8 cellular contexts compared by ENCODE assay signal in the genomic region with DNA sequence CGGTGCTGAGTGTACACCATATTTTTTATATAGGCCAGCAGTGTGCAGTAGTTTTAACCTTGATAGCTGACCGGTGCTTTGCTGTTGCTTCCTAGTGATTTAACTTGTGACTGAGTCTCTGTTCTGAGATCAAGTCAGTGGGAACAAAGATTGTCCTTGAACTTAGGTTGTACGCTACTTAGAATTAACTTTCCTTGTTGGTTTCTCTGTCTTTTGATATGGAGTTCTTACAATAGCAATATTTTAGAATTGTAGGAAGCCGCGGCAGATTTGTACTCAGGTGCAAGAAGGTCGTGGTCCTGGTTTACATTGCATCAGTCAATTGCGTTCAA. TPM values are rescaled to one million over a fixed set of nuclear protein-coding genes. Genes with fewer than 3 reads are reported as not detected.
DNase-seq lines count a peak whose midpoint lies in the region; ATAC-seq and TF ChIP-seq lines count a peak whose summit lies in the region.

No MANE protein-coding gene starts in this region.

- TF ChIP-seq CTCF in fibroblast of mammary gland (conservative IDR thresholded peaks at IDR 0.05; ENCODE audit: control insufficient read depth, insufficient read depth, low read depth, low read length), result no peak
- TF ChIP-seq CTCF in psoas muscle (IDR thresholded peaks at IDR 0.05), result no peak

- no peak for ATAC-seq in psoas muscle
- ATAC-seq in GM19324 (IDR thresholded peaks at IDR 0.05; ENCODE audit: low FRiP score, unreplicated experiment), result no peak

- H3K4me3 ChIP-seq in GM08714 (ENCODE audit: low read length) (peak overlapping the region; percentile 87), SJCRH30 (peak overlapping the region; percentile 86), fibroblast of mammary gland (ENCODE audit: control insufficient read depth, low read depth, low read length) (peak overlapping the region; percentile 99), psoas muscle (peak overlapping the region; percentile 99)

- no peaks in the 10 kb centered on the region for H3K9me3 ChIP-seq in SJCRH30 (replicated peaks)
- no peaks in the 10 kb centered on the region for H3K9me3 ChIP-seq in psoas muscle

- H3K27ac ChIP-seq in SJCRH30 (peak overlapping the region; percentile 77; the same call in 1 of the 2 replicates), psoas muscle (peak overlapping the region; percentile 99)

- intact Hi-C loops in psoas muscle (cut with DNase I), result no loop called here

- H3K4me1 ChIP-seq in SJCRH30, result no peaks in the 10 kb centered on the region
- peaks cover 23% of the 10 kb centered on the region for H3K4me1 ChIP-seq in psoas muscle

- H3K36me3 ChIP-seq in SJCRH30, result peaks cover 36% of the 10 kb centered on the region
- H3K36me3 ChIP-seq in psoas muscle (ENCODE audit: insufficient read depth in 1 of 2, low read depth in 1 of 2), result peaks cover 2 to 41% of the 10 kb centered on the region in 2 donors

- DNase-seq in SJCRH30 (no peak), fibroblast of mammary gland (ENCODE audit: low read depth) (peak; percentile 5), psoas muscle (no peak), cerebellar nuclear complex (lab: John Stamatoyannopoulos, UW) (no peak)
- DNase-seq in effector CD4-positive, alpha-beta T cell, result no peak
- DNase-seq in central memory CD4-positive, alpha-beta T cell, result no peak

- H3K27me3 ChIP-seq in SJCRH30 (no peaks in the 10 kb centered on the region), psoas muscle (ENCODE audit: insufficient read depth in 3 of 3, low read length in 2 of 3) (no peaks in the 10 kb centered on the region)

- WGBS in psoas muscle, 3 donors, result 53 to 57% (median 55%) methylated on average over 7 of the region's 7 CpGs

RNA-seq across cellular contexts. Expression of gene DDX21, which starts 1.3 kb away (rescaled TPM):
- total RNA-seq in SJCRH30 (2014; rRNA removed; shearing (Covaris generic)), result 91.2 and 96.9 TPM in 2 replicates
- total RNA-seq in psoas muscle, result 100 to 1,000 TPM in 1 of 4 donors, 10 to 100 TPM in 3; 30.8 to 120 (median 85.4) TPM
- polyA plus RNA-seq in psoas muscle, result 10 to 100 TPM; 31.6 to 90.6 (median 54.5) TPM

RNA-seq across cellular contexts. Expression of gene KIFBP, which starts 31.4 kb away (rescaled TPM):
- total RNA-seq in SJCRH30 (2014; rRNA removed; shearing (Covaris generic)), result 18.0 and 21.9 TPM in 2 replicates
- 10 to 100 TPM; 23.2 to 36.9 (median 32.1) TPM for total RNA-seq in psoas muscle
- 10 to 100 TPM in 2 of 3 donors, 1 to 10 TPM in 1; 7.9 to 24.0 (median 17.9) TPM for polyA plus RNA-seq in psoas muscle

RNA-seq across cellular contexts. Expression of gene DDX50, which starts 56.1 kb away (rescaled TPM):
- 47.4 and 48.2 TPM in 2 replicates for total RNA-seq in SJCRH30 (2014; rRNA removed; shearing (Covaris generic))
- 10 to 100 TPM; 19.7 to 24.7 (median 22.7) TPM for total RNA-seq in psoas muscle
- 10 to 100 TPM; 18.6 to 27.5 (median 20.2) TPM for polyA plus RNA-seq in psoas muscle
